Comparison of ENCODE assay signal across 23 cellular contexts in genomic region chr2:38215511-38215910, GRCh38.
DNase-seq lines count a peak whose midpoint lies in the region; ATAC-seq, FAIRE-seq and TF ChIP-seq lines count a peak whose summit lies in the region.
"Had no signal": no experiment of that assay in that cellular context is flagged by ENCODE, and none has a peak within 500 bp of the region (broad histone marks: within the 10 kb centered on the region; RNA-seq: fewer than 3 reads in every experiment).

No MANE protein-coding gene starts in this region.

- H3K4me1 ChIP-seq in suprapubic skin = peaks cover 26% of the 10 kb centered on the region
- no peaks in the 10 kb centered on the region for H3K4me1 ChIP-seq in pancreas

- TF ChIP-seq POLR2A in suprapubic skin (IDR thresholded peaks at IDR 0.05) = no peak

- no peaks in the 10 kb centered on the region for H3K9me3 ChIP-seq in suprapubic skin
- no peaks in the 10 kb centered on the region for H3K9me3 ChIP-seq in pancreas

- TF ChIP-seq CTCF in C4-2B (conservative IDR thresholded peaks at IDR 0.05) (no peak), suprapubic skin (IDR thresholded peaks at IDR 0.05) (no peak), pancreas (IDR thresholded peaks at IDR 0.05) (no peak)

- intact Hi-C loops in pancreas (cut with DNase I) = no loop called here

- H3K4me3 ChIP-seq in suprapubic skin (no peak overlapping the region), pancreas (no peak overlapping the region)
- H3K4me3 ChIP-seq: BLaER1, MG63 had no signal

- H3K36me3 ChIP-seq in suprapubic skin (no peaks in the 10 kb centered on the region), pancreas (no peaks in the 10 kb centered on the region)
- H3K36me3 ChIP-seq: BLaER1 had no signal

- peaks cover 17% of the 10 kb centered on the region for H3K27me3 Mint-ChIP-seq in activated naive CD4-positive, alpha-beta T cell treated with anti-CD3 and anti-CD28 coated beads, Interleukin-2, amount 10 ng/mL, durations not matched to agents 7 days and 5 days

- H3K4me1 Mint-ChIP-seq in activated naive CD4-positive, alpha-beta T cell treated with anti-CD3 and anti-CD28 coated beads, Interleukin-2, amount 10 ng/mL, durations not matched to agents 7 days and 5 days = peaks cover 20% of the 10 kb centered on the region

- no peak for FAIRE-seq in pancreas (lab: Jason Lieb, UNC)
- FAIRE-seq: GM18507, H54, HTR-8/SVneo, RCC 7860 had no signal

- no peak overlapping the region for H3K27ac Mint-ChIP-seq in activated naive CD4-positive, alpha-beta T cell treated with anti-CD3 and anti-CD28 coated beads, Interleukin-2, amount 10 ng/mL, durations not matched to agents 7 days and 5 days
- H3K27ac Mint-ChIP-seq: CD4-positive, alpha-beta T cell had no signal

- DNase-seq in NCI-H460 (ENCODE audit: extremely low read depth, low read depth) = peak; percentile 52
- no peak for DNase-seq in epithelial cell of prostate (ENCODE audit: low read depth, low spot score)
- DNase-seq in suprapubic skin (ENCODE audit: low spot score in 2 of 2) = no peak
- DNase-seq in activated naive CD4-positive, alpha-beta T cell treated with anti-CD3 and anti-CD28 coated beads, Interleukin-2, amount 10 ng/mL, durations not matched to agents 7 days and 5 days = no peak
- no peak for DNase-seq in pancreas
- DNase-seq: CD4-positive, alpha-beta T cell; COR-L47; KBM-7; MG63; NCI-H1105 treated with DMSO at 0.1 percent for 48 hours; NCI-H146; NCI-H1930; NCI-H2107; NCI-H446; NCI-H526 had no signal

- CTCF ChIA-PET in activated naive CD4-positive, alpha-beta T cell treated with anti-CD3 and anti-CD28 coated beads, Interleukin-2, amount 10 ng/mL, durations not matched to agents 7 days and 5 days (lab: Charles Lee) = interaction anchor here (1.0 kb wide), 1 partner anchor 18 kb away, joined by 3 read pairs; no protein-coding TSS in a partner anchor

- WGBS in suprapubic skin = 53% methylated on average over 2 of the region's 2 CpGs
- WGBS in pancreas, 2 donors = 60 to 74% methylated on average over 2 of the region's 2 CpGs

- TF ChIP-seq EP300 in suprapubic skin (IDR thresholded peaks at IDR 0.05) = no peak

- H3K36me3 Mint-ChIP-seq in activated naive CD4-positive, alpha-beta T cell treated with anti-CD3 and anti-CD28 coated beads, Interleukin-2, amount 10 ng/mL, durations not matched to agents 7 days and 5 days = no peaks in the 10 kb centered on the region

- ATAC-seq in HG03196 (IDR thresholded peaks at IDR 0.05; ENCODE audit: unreplicated experiment) = no peak
- ATAC-seq in pancreas = no peak
- ATAC-seq: SK-N-SH treated with all-trans-retinoic acid at 6 μM for 48 hours had no signal

- H3K27me3 ChIP-seq in suprapubic skin (no peaks in the 10 kb centered on the region), pancreas (no peaks in the 10 kb centered on the region)
- H3K27me3 ChIP-seq: BLaER1, MG63 had no signal

- no peak overlapping the region for H3K4me3 Mint-ChIP-seq in activated naive CD4-positive, alpha-beta T cell treated with anti-CD3 and anti-CD28 coated beads, Interleukin-2, amount 10 ng/mL, durations not matched to agents 7 days and 5 days
- H3K4me3 Mint-ChIP-seq: CD4-positive, alpha-beta T cell had no signal

- peaks cover 5% of the 10 kb centered on the region for H3K9me3 Mint-ChIP-seq in activated naive CD4-positive, alpha-beta T cell treated with anti-CD3 and anti-CD28 coated beads, Interleukin-2, amount 10 ng/mL, durations not matched to agents 7 days and 5 days

- H3K27ac ChIP-seq in C4-2B = peak overlapping the region; percentile 65
- H3K27ac ChIP-seq in epithelial cell of prostate = peak overlapping the region; percentile 46
- H3K27ac ChIP-seq in suprapubic skin = peak overlapping the region; percentile 39
- H3K27ac ChIP-seq in pancreas = no peak overlapping the region
- H3K27ac ChIP-seq: BLaER1 had no signal

Comparison
In these comparisons a context has a peak if more than half of its experiments do, and no peak if none do; other contexts are left out.
1. H3K27ac ChIP-seq: peak in C4-2B (single experiment), epithelial cell of prostate (single experiment) and suprapubic skin (single experiment); none in pancreas (0 of 4).